9 cellular contexts compared by ENCODE assay signal in genomic region chr17:63834431-63835166, GRCh38. TPM values are rescaled to one million over a fixed set of nuclear protein-coding genes. Genes with fewer than 3 reads are reported as not detected.
DNase-seq lines count a peak whose midpoint lies in the region; ATAC-seq, FAIRE-seq and TF ChIP-seq lines count a peak whose summit lies in the region.
"Had no signal": no experiment of that assay in that cellular context is flagged by ENCODE, and none has a peak within 500 bp of the region (broad histone marks: within the 10 kb centered on the region; RNA-seq: fewer than 3 reads in every experiment).

No MANE protein-coding gene starts in this region.

- no peak overlapping the region for H2AFZ ChIP-seq in GM12878 (ENCODE audit: control insufficient read depth, low read depth, low read length)

- no peaks in the 10 kb centered on the region for H4K20me1 ChIP-seq in GM12878 (ENCODE audit: control insufficient read depth, insufficient read depth)

- peaks cover 27% of the 10 kb centered on the region for H3K79me2 ChIP-seq in GM12878 (ENCODE audit: control insufficient read depth, insufficient read depth, low read length)

- H3K4me1 ChIP-seq in GM12878 (ENCODE audit: control insufficient read depth, insufficient read depth, low read length) (peaks cover 9% of the 10 kb centered on the region; the same call in 1 of the 2 replicates), uterus (peaks cover 7 to 15% of the 10 kb centered on the region in 2 donors)

- DNase-seq in DMS 273 treated with DMSO at 0.1 percent for 48 hours (lab: John Stamatoyannopoulos, UW), result peak; percentile 81
- DNase-seq in NCI-H1092 (lab: John Stamatoyannopoulos, UW), result peak; percentile 51
- DNase-seq in T-cell, result peak in 31 of 34 experiments; percentile 37 to 68 (median 54)
- no peak for DNase-seq in GM12878 (ENCODE audit: low read depth, low spot score)
- peak; percentile 70 for DNase-seq in iris pigment epithelial cell (ENCODE audit: low read depth)
- peak; percentile 23 to 60 (median 47) for DNase-seq in stimulated activated CD4-positive, alpha-beta T cell treated with anti-CD3 and anti-CD28 coated beads, TNF-alpha, amount 100 ng/mL, for 48 hours (ENCODE audit: low read depth in 3 of 3)
- no peak for DNase-seq in uterus

- H3K4me2 ChIP-seq in GM12878 (ENCODE audit: control insufficient read depth, insufficient read depth), result no peak overlapping the region

- in situ Hi-C loops in GM12878 (cut with MboI), result loop anchor here (25.0 kb wide), 1 partner anchor 397 kb away; the partner anchor contains the start of gene CYB561

- H3K9me3 ChIP-seq in GM12878 (replicated peaks; ENCODE audit: control insufficient read depth, insufficient read depth, low read length) (no peaks in the 10 kb centered on the region), uterus (no peaks in the 10 kb centered on the region)

- no peaks in the 10 kb centered on the region for H3K27me3 Mint-ChIP-seq in T-cell

- CTCF ChIA-PET in T-cell (lab: Charles Lee) (interaction anchor here (0.6 to 1.2 kb wide), 5 partner anchors 61 to 143 kb away, joined by 3 to 4 read pairs (median 3); partner anchors contain the start of genes CCDC47 (in 1 of the 2) and DDX42 (in 1 of the 2)), GM12878 (lab: Yijun Ruan, JAX) (interaction anchor here (0.8 to 2.3 kb wide), 14 partner anchors 8 to 268 kb away, joined by 3 to 8 read pairs (median 4); no protein-coding TSS in a partner anchor)

- TF ChIP-seq POLR2A in GM12878 (IDR thresholded peaks at IDR 0.05; ENCODE audit: low read depth, low read length) (no peak; the same call in 1 of the 2 replicates), uterus (IDR thresholded peaks at IDR 0.05) (no peak)

- peaks cover 53% of the 10 kb centered on the region for H3K36me3 Mint-ChIP-seq in T-cell

- TF ChIP-seq CTCF in GM12878 (IDR thresholded peaks at IDR 0.05 in 2 of 3, conservative IDR thresholded peaks at IDR 0.05 in 1 of 3; ENCODE audit: control insufficient read depth in 2 of 3, extremely low read depth in 1 of 3, insufficient read depth in 1 of 3, low read depth in 3 of 3, low read length in 3 of 3) (peak; percentile 62 to 78 (median 66)), uterus (IDR thresholded peaks at IDR 0.05) (no peak)

- no peak for TF ChIP-seq EP300 in GM12878 (IDR thresholded peaks at IDR 0.05; ENCODE audit: borderline replicate concordance in 1 of 2, control insufficient read depth in 1 of 2, low read depth in 2 of 2, low read length in 2 of 2)

- H3K27ac ChIP-seq in GM12878 (ENCODE audit: control insufficient read depth, insufficient read depth) (no peak overlapping the region), uterus (no peak overlapping the region)

- no peaks in the 10 kb centered on the region for H3K9me3 Mint-ChIP-seq in T-cell

- BruUV-seq in GM12878 (replicated peaks; lab: Mats Ljungman, UMichigan), result no TSS peak

- H3K9ac ChIP-seq in GM12878 (ENCODE audit: control insufficient read depth, insufficient read depth, low read length), result no peak overlapping the region

- H3K4me3 ChIP-seq in GM12878, result no peak overlapping the region
- no peak overlapping the region for H3K4me3 ChIP-seq in uterus

- no peak overlapping the region for H3K4me3 Mint-ChIP-seq in T-cell

- ATAC-seq in GM21576 (IDR thresholded peaks at IDR 0.05; ENCODE audit: unreplicated experiment) (peak; percentile 55), T-cell (replicated peaks in 1 of 4) (peak; percentile 64 to 81 (median 68)), GM12878 (peak; percentile 88)

- RAD21 ChIA-PET in GM12878 (lab: Charles Lee; ENCODE audit: unreplicated experiment), result interaction anchor here (0.7 to 1.2 kb wide), 4 partner anchors 45 to 223 kb away, joined by 3 to 4 read pairs (median 3); no protein-coding TSS in a partner anchor

- 42% methylated on average over 13 of the region's 13 CpGs for WGBS in GM12878 (ENCODE audit: insufficient coverage, insufficient replicate concordance, low lambda C conversion rate, missing lambda C conversion rate)

- intact Hi-C loops in GM12878 (cut with micrococcal nuclease; ENCODE audit: unreplicated experiment), result no loop called here
- intact Hi-C loops in uterus (cut with DNase I; ENCODE audit: low total_unique reads), result no loop called here

- peaks cover 29 to 46% of the 10 kb centered on the region in 2 experiments for H3K36me3 ChIP-seq in GM12878 (ENCODE audit: control insufficient read depth in 2 of 2, insufficient read depth in 2 of 2, low read length in 1 of 2)
- no peaks in the 10 kb centered on the region for H3K36me3 ChIP-seq in uterus

- H3K27me3 ChIP-seq in GM12878 (replicated peaks in 1 of 2; ENCODE audit: control insufficient read depth in 2 of 2, insufficient read depth in 2 of 2, low read length in 1 of 2) (no peaks in the 10 kb centered on the region), uterus (no peaks in the 10 kb centered on the region)

- peak; percentile 40 for TF ChIP-seq RAD21 in GM12878 (IDR thresholded peaks at IDR 0.05; ENCODE audit: insufficient read depth, low read depth, low read length)

- SMC1A ChIA-PET in GM12878 (lab: Charles Lee; ENCODE audit: uncharacterized antibody, unreplicated experiment), result interaction anchor here (1.0 kb wide), 1 partner anchor 152 kb away, joined by 3 read pairs; no protein-coding TSS in a partner anchor

- peak overlapping the region; percentile 80 to 82 for H3K27ac Mint-ChIP-seq in T-cell

- peaks cover 61 to 72% (median 66%) of the 10 kb centered on the region in 3 donors for H3K4me1 Mint-ChIP-seq in T-cell

- POLR2A ChIA-PET in T-cell (lab: Charles Lee), result interaction anchor here in 1 of 2 donors (0.5 kb wide), 1 partner anchor 9 kb away, joined by 8 read pairs; no protein-coding TSS in a partner anchor
- POLR2A ChIA-PET in GM12878 (lab: Charles Lee), result interaction anchor here (0.7 to 1.0 kb wide), 2 partner anchors 8 to 61 kb away, joined by 3 read pairs; partner anchors contain the start of genes CCDC47 and SMARCD2

- no peak for FAIRE-seq in GM12878 (lab: Jason Lieb, UNC)
- FAIRE-seq: endometrium had no signal

RNA-seq across cellular contexts. Expression of gene FTSJ3, which starts 7.1 kb away (rescaled TPM):
- total RNA-seq in T-cell (10 to 100 TPM; 39.4 to 64.9 (median 53.3) TPM), GM12878 (2014; rRNA removed) (48.9 and 57.5 TPM in 2 replicates), GM12878 (2014; rRNA removed; fragmentation: Illumina TruSeq; extraction: Trizol) (46.9 and 47.0 TPM in 2 replicates), GM12878 (2021) (46.7 and 54.0 TPM in 2 replicates), uterus (10 to 100 TPM; 29.7 to 64.7 (median 53.3) TPM)
- total RNA-seq in GM12878 (2013; cell fraction: nucleolus; rRNA removed), result 40.8 and 50.2 TPM in 2 replicates
- polyA plus RNA-seq in GM12878 (2011; ENCODE audit: low read depth), result 24.1 TPM
- polyA plus RNA-seq in GM12878 (2011; rRNA removed) (35.9 and 38.4 TPM in 2 replicates), GM12878 (2014; fragmentation: Illumina TruSeq; extraction: Trizol) (50.5 and 54.9 TPM in 2 replicates), GM12878 (2014; fragmentation: Nextera tagmentation; extraction: Ambion mirVana) (10 to 100 TPM; 17.2 to 34.2 TPM), GM12878 (2014; rRNA removed) (42.6 TPM in 2 replicates), GM12878 (2016; fragmentation: Nextera tagmentation; extraction: Ambion mirVana) (10 to 100 TPM; 71.0 to 79.2 TPM)
- polyA plus RNA-seq in GM12878 (2011; cell fraction: cytosol; rRNA removed), result 43.0 and 49.8 TPM in 2 replicates
- polyA plus RNA-seq in GM12878 (2011; cell fraction: nucleus; rRNA removed), result 54.7 and 75.9 TPM in 2 replicates
- polyA plus RNA-seq in GM12878 (2012), result 26.0 and 31.1 TPM in 2 replicates
- 50.1 and 55.0 TPM in 2 replicates for polyA minus RNA-seq in GM12878 (2011; rRNA and poly(A)+ RNA removed)
- 13.6 and 23.1 TPM in 2 replicates for polyA minus RNA-seq in GM12878 (2011; cell fraction: cytosol; rRNA and poly(A)+ RNA removed)
- 40.4 and 65.5 TPM in 2 replicates for polyA minus RNA-seq in GM12878 (2011; cell fraction: nucleus; rRNA and poly(A)+ RNA removed)

RNA-seq across cellular contexts. Expression of gene PSMC5, which starts 7.4 kb away (rescaled TPM):
- 100 to 1,000 TPM in 3 of 5 donors, 10 to 100 TPM in 2; 83.9 to 114 (median 107) TPM for total RNA-seq in T-cell
- total RNA-seq in GM12878 (2013; cell fraction: nucleolus; rRNA removed), result 22.1 and 23.5 TPM in 2 replicates
- 37.1 and 55.0 TPM in 2 replicates for total RNA-seq in GM12878 (2014; rRNA removed)
- 89.0 and 89.2 TPM in 2 replicates for total RNA-seq in GM12878 (2014; rRNA removed; fragmentation: Illumina TruSeq; extraction: Trizol)
- 124 TPM in 2 replicates for total RNA-seq in GM12878 (2021)
- 126 TPM for polyA plus RNA-seq in GM12878 (2011; ENCODE audit: low read depth)
- polyA plus RNA-seq in GM12878 (2011; rRNA removed), result 119 and 156 TPM in 2 replicates
- 138 and 186 TPM in 2 replicates for polyA plus RNA-seq in GM12878 (2011; cell fraction: cytosol; rRNA removed)
- 164 and 221 TPM in 2 replicates for polyA plus RNA-seq in GM12878 (2011; cell fraction: nucleus; rRNA removed)
- polyA plus RNA-seq in GM12878 (2012), result 91.7 and 106 TPM in 2 replicates
- 139 TPM in 2 replicates for polyA plus RNA-seq in GM12878 (2014; fragmentation: Illumina TruSeq; extraction: Trizol)
- polyA plus RNA-seq in GM12878 (2014; fragmentation: Nextera tagmentation; extraction: Ambion mirVana), result 100 to 1,000 TPM; 115 to 266 TPM
- 164 and 173 TPM in 2 replicates for polyA plus RNA-seq in GM12878 (2014; rRNA removed)
- 100 to 1,000 TPM; 212 to 214 TPM for polyA plus RNA-seq in GM12878 (2016; fragmentation: Nextera tagmentation; extraction: Ambion mirVana)
- 163 and 225 TPM in 2 replicates for polyA minus RNA-seq in GM12878 (2011; rRNA and poly(A)+ RNA removed)
- 43.6 and 75.5 TPM in 2 replicates for polyA minus RNA-seq in GM12878 (2011; cell fraction: cytosol; rRNA and poly(A)+ RNA removed)
- polyA minus RNA-seq in GM12878 (2011; cell fraction: nucleus; rRNA and poly(A)+ RNA removed), result 51.3 and 89.6 TPM in 2 replicates
- 100 to 1,000 TPM in 1 of 4 donors, 10 to 100 TPM in 3; 12.6 to 103 (median 40.2) TPM for total RNA-seq in uterus

RNA-seq across cellular contexts. Expression of gene SMARCD2, which starts 7.9 kb away (rescaled TPM):
- total RNA-seq in T-cell, result 100 to 1,000 TPM in 4 of 5 donors, 10 to 100 TPM in 1; 94.9 to 129 (median 121) TPM
- total RNA-seq in GM12878 (2013; cell fraction: nucleolus; rRNA removed), result 50.6 and 66.0 TPM in 2 replicates
- 111 and 112 TPM in 2 replicates for total RNA-seq in GM12878 (2014; rRNA removed)
- 53.4 and 55.6 TPM in 2 replicates for total RNA-seq in GM12878 (2014; rRNA removed; fragmentation: Illumina TruSeq; extraction: Trizol)
- total RNA-seq in GM12878 (2021), result 95.3 and 97.9 TPM in 2 replicates
- 34.4 TPM for polyA plus RNA-seq in GM12878 (2011; ENCODE audit: low read depth)
- polyA plus RNA-seq in GM12878 (2011; rRNA removed), result 33.4 and 78.4 TPM in 2 replicates
- polyA plus RNA-seq in GM12878 (2011; cell fraction: cytosol; rRNA removed), result 64.8 and 68.5 TPM in 2 replicates
- polyA plus RNA-seq in GM12878 (2011; cell fraction: nucleus; rRNA removed), result 115 and 124 TPM in 2 replicates
- 58.5 and 59.6 TPM in 2 replicates for polyA plus RNA-seq in GM12878 (2012)
- 56.1 and 71.5 TPM in 2 replicates for polyA plus RNA-seq in GM12878 (2014; fragmentation: Illumina TruSeq; extraction: Trizol)
- 1 to 10 TPM; 2.4 to 5.6 TPM for polyA plus RNA-seq in GM12878 (2014; fragmentation: Nextera tagmentation; extraction: Ambion mirVana)
- polyA plus RNA-seq in GM12878 (2014; rRNA removed), result 72.7 and 80.6 TPM in 2 replicates
- polyA plus RNA-seq in GM12878 (2016; fragmentation: Nextera tagmentation; extraction: Ambion mirVana), result 10 to 100 TPM; 13.7 to 47.8 TPM
- polyA minus RNA-seq in GM12878 (2011; rRNA and poly(A)+ RNA removed), result 70.7 and 72.3 TPM in 2 replicates
- polyA minus RNA-seq in GM12878 (2011; cell fraction: cytosol; rRNA and poly(A)+ RNA removed), result 20.0 and 38.9 TPM in 2 replicates
- polyA minus RNA-seq in GM12878 (2011; cell fraction: nucleus; rRNA and poly(A)+ RNA removed), result 44.1 and 77.4 TPM in 2 replicates
- total RNA-seq in uterus, result 100 to 1,000 TPM in 2 of 4 donors, 10 to 100 TPM in 2; 72.9 to 205 (median 101) TPM

RNA-seq across cellular contexts. Expression of gene CSH2, which starts 38.9 kb away (rescaled TPM):
- total RNA-seq in T-cell, result not detected
- not detected in 2 replicates for total RNA-seq in GM12878 (2013; cell fraction: nucleolus; rRNA removed)
- not detected in 2 replicates for total RNA-seq in GM12878 (2014; rRNA removed)
- not detected in 2 replicates for total RNA-seq in GM12878 (2014; rRNA removed; fragmentation: Illumina TruSeq; extraction: Trizol)
- total RNA-seq in GM12878 (2021), result not detected in 2 replicates
- not detected for polyA plus RNA-seq in GM12878 (2011; ENCODE audit: low read depth)
- polyA plus RNA-seq in GM12878 (2011; rRNA removed), result not detected in 2 replicates
- polyA plus RNA-seq in GM12878 (2011; cell fraction: cytosol; rRNA removed), result not detected in 2 replicates
- polyA plus RNA-seq in GM12878 (2011; cell fraction: nucleus; rRNA removed), result not detected in 2 replicates
- not detected in 2 replicates for polyA plus RNA-seq in GM12878 (2012)
- polyA plus RNA-seq in GM12878 (2014; fragmentation: Illumina TruSeq; extraction: Trizol), result not detected in 2 replicates
- not detected for polyA plus RNA-seq in GM12878 (2014; fragmentation: Nextera tagmentation; extraction: Ambion mirVana)
- polyA plus RNA-seq in GM12878 (2014; rRNA removed), result not detected in 2 replicates
- not detected for polyA plus RNA-seq in GM12878 (2016; fragmentation: Nextera tagmentation; extraction: Ambion mirVana)
- polyA minus RNA-seq in GM12878 (2011; rRNA and poly(A)+ RNA removed), result not detected in 2 replicates
- polyA minus RNA-seq in GM12878 (2011; cell fraction: cytosol; rRNA and poly(A)+ RNA removed), result not detected in 2 replicates
- polyA minus RNA-seq in GM12878 (2011; cell fraction: nucleus; rRNA and poly(A)+ RNA removed), result not detected in 2 replicates
- not detected for total RNA-seq in uterus

RNA-seq across cellular contexts. Expression of gene GH2, which starts 47.1 kb away (rescaled TPM):
- total RNA-seq in T-cell, result not detected
- not detected in 2 replicates for total RNA-seq in GM12878 (2013; cell fraction: nucleolus; rRNA removed)
- not detected in 2 replicates for total RNA-seq in GM12878 (2014; rRNA removed)
- not detected in 2 replicates for total RNA-seq in GM12878 (2014; rRNA removed; fragmentation: Illumina TruSeq; extraction: Trizol)
- not detected in 2 replicates for total RNA-seq in GM12878 (2021)
- not detected for polyA plus RNA-seq in GM12878 (2011; ENCODE audit: low read depth)
- polyA plus RNA-seq in GM12878 (2011; rRNA removed), result not detected in 2 replicates
- polyA plus RNA-seq in GM12878 (2011; cell fraction: cytosol; rRNA removed), result not detected in 2 replicates
- not detected in 2 replicates for polyA plus RNA-seq in GM12878 (2011; cell fraction: nucleus; rRNA removed)
- not detected in 2 replicates for polyA plus RNA-seq in GM12878 (2012)
- not detected in 2 replicates for polyA plus RNA-seq in GM12878 (2014; fragmentation: Illumina TruSeq; extraction: Trizol)
- polyA plus RNA-seq in GM12878 (2014; fragmentation: Nextera tagmentation; extraction: Ambion mirVana), result not detected
- not detected in 2 replicates for polyA plus RNA-seq in GM12878 (2014; rRNA removed)
- not detected for polyA plus RNA-seq in GM12878 (2016; fragmentation: Nextera tagmentation; extraction: Ambion mirVana)
- not detected in 2 replicates for polyA minus RNA-seq in GM12878 (2011; rRNA and poly(A)+ RNA removed)
- polyA minus RNA-seq in GM12878 (2011; cell fraction: cytosol; rRNA and poly(A)+ RNA removed), result not detected in 2 replicates
- polyA minus RNA-seq in GM12878 (2011; cell fraction: nucleus; rRNA and poly(A)+ RNA removed), result not detected in 2 replicates
- not detected for total RNA-seq in uterus

Comparison
In these comparisons a context has a peak if more than half of its experiments do, and no peak if none do; other contexts are left out.
1. DNase-seq: peak in DMS 273 treated with DMSO at 0.1 percent for 48 hours (single experiment), NCI-H1092 (single experiment), T-cell (31 of 34), iris pigment epithelial cell (single experiment) and stimulated activated CD4-positive, alpha-beta T cell treated with anti-CD3 and anti-CD28 coated beads, TNF-alpha, amount 100 ng/mL, for 48 hours (3 of 3); none in GM12878 (single experiment) and uterus (0 of 2).
2. CTCF ChIP-seq: peak in GM12878 (3 of 3); none in uterus (0 of 4).
3. Peak in every context shown above with its lines, with median percentiles within 50 percentile points of each other: ATAC-seq.